ENCODE assay signal across 2 cellular contexts in the genomic region with DNA sequence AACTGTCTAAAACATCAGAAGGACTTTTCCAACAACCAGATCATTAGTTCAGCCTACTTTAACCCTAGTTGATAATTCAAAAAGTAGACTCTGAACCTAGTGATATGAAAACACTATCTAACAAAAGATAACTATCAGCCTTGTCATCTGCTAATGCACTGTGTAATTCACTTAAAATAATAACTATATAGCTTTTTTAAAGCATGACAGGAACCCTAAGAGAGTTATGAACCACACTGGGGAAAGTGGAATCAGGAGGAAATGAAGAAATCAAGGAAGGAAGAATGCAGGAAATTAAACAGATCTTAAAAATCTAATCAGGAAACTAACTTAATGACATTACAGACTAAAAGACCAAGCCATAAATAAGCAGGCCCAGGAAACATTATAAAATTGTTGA.
TF ChIP-seq lines count a peak whose summit lies in the region.

No MANE protein-coding gene starts in this region.

TF ChIP-seq in GM23338, 12 proteins besides CTCF, POLR2A, EP300 and RAD21 (continued from another document):
- TF ChIP-seq, protein P1, sequence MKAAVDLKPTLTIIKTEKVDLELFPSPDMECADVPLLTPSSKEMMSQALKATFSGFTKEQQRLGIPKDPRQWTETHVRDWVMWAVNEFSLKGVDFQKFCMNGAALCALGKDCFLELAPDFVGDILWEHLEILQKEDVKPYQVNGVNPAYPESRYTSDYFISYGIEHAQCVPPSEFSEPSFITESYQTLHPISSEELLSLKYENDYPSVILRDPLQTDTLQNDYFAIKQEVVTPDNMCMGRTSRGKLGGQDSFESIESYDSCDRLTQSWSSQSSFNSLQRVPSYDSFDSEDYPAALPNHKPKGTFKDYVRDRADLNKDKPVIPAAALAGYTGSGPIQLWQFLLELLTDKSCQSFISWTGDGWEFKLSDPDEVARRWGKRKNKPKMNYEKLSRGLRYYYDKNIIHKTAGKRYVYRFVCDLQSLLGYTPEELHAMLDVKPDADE (IDR thresholded peaks at IDR 0.05) = no peak
- no peak for TF ChIP-seq JUNB (IDR thresholded peaks at IDR 0.05; ENCODE audit: unreplicated experiment)
- TF ChIP-seq, protein P2, sequence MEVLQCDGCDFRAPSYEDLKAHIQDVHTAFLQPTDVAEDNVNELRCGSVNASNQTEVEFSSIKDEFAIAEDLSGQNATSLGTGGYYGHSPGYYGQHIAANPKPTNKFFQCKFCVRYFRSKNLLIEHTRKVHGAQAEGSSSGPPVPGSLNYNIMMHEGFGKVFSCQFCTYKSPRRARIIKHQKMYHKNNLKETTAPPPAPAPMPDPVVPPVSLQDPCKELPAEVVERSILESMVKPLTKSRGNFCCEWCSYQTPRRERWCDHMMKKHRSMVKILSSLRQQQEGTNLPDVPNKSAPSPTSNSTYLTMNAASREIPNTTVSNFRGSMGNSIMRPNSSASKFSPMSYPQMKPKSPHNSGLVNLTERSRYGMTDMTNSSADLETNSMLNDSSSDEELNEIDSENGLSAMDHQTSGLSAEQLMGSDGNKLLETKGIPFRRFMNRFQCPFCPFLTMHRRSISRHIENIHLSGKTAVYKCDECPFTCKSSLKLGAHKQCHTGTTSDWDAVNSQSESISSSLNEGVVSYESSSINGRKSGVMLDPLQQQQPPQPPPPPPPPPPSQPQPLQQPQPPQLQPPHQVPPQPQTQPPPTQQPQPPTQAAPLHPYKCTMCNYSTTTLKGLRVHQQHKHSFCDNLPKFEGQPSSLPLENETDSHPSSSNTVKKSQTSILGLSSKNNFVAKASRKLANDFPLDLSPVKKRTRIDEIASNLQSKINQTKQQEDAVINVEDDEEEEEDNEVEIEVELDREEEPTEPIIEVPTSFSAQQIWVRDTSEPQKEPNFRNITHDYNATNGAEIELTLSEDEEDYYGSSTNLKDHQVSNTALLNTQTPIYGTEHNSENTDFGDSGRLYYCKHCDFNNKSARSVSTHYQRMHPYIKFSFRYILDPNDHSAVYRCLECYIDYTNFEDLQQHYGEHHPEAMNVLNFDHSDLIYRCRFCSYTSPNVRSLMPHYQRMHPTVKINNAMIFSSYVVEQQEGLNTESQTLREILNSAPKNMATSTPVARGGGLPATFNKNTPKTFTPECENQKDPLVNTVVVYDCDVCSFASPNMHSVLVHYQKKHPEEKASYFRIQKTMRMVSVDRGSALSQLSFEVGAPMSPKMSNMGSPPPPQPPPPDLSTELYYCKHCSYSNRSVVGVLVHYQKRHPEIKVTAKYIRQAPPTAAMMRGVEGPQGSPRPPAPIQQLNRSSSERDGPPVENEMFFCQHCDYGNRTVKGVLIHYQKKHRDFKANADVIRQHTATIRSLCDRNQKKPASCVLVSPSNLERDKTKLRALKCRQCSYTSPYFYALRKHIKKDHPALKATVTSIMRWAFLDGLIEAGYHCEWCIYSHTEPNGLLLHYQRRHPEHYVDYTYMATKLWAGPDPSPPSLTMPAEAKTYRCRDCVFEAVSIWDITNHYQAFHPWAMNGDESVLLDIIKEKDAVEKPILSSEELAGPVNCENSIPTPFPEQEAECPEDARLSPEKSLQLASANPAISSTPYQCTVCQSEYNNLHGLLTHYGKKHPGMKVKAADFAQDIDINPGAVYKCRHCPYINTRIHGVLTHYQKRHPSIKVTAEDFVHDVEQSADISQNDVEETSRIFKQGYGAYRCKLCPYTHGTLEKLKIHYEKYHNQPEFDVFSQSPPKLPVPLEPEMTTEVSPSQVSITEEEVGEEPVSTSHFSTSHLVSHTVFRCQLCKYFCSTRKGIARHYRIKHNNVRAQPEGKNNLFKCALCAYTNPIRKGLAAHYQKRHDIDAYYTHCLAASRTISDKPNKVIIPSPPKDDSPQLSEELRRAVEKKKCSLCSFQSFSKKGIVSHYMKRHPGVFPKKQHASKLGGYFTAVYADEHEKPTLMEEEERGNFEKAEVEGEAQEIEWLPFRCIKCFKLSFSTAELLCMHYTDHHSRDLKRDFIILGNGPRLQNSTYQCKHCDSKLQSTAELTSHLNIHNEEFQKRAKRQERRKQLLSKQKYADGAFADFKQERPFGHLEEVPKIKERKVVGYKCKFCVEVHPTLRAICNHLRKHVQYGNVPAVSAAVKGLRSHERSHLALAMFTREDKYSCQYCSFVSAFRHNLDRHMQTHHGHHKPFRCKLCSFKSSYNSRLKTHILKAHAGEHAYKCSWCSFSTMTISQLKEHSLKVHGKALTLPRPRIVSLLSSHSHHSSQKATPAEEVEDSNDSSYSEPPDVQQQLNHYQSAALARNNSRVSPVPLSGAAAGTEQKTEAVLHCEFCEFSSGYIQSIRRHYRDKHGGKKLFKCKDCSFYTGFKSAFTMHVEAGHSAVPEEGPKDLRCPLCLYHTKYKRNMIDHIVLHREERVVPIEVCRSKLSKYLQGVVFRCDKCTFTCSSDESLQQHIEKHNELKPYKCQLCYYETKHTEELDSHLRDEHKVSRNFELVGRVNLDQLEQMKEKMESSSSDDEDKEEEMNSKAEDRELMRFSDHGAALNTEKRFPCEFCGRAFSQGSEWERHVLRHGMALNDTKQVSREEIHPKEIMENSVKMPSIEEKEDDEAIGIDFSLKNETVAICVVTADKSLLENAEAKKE (CRISPR knock-in tag; IDR thresholded peaks at IDR 0.05) = no peak

TF ChIP-seq in SK-N-SH treated with all-trans-retinoic acid at 6 μM for 48 hours, 23 proteins besides CTCF, POLR2A, EP300 and RAD21 (continued from another document):
- TF ChIP-seq, protein P3, sequence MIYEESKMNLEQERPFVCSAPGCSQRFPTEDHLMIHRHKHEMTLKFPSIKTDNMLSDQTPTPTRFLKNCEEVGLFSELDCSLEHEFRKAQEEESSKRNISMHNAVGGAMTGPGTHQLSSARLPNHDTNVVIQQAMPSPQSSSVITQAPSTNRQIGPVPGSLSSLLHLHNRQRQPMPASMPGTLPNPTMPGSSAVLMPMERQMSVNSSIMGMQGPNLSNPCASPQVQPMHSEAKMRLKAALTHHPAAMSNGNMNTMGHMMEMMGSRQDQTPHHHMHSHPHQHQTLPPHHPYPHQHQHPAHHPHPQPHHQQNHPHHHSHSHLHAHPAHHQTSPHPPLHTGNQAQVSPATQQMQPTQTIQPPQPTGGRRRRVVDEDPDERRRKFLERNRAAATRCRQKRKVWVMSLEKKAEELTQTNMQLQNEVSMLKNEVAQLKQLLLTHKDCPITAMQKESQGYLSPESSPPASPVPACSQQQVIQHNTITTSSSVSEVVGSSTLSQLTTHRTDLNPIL (CRISPR knock-in tag; IDR thresholded peaks at IDR 0.05; ENCODE audit: low read depth) = peak; percentile 73; the same call in 1 of the 2 replicates
- TF ChIP-seq, protein P4, sequence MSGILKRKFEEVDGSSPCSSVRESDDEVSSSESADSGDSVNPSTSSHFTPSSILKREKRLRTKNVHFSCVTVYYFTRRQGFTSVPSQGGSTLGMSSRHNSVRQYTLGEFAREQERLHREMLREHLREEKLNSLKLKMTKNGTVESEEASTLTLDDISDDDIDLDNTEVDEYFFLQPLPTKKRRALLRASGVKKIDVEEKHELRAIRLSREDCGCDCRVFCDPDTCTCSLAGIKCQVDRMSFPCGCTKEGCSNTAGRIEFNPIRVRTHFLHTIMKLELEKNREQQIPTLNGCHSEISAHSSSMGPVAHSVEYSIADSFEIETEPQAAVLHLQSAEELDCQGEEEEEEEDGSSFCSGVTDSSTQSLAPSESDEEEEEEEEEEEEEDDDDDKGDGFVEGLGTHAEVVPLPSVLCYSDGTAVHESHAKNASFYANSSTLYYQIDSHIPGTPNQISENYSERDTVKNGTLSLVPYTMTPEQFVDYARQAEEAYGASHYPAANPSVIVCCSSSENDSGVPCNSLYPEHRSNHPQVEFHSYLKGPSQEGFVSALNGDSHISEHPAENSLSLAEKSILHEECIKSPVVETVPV (CRISPR knock-in tag; IDR thresholded peaks at IDR 0.05) = 0 out of 2 replicates have a peak, but pooled peaks have one; percentile 67
- TF ChIP-seq ZNF70 (CRISPR knock-in tag; IDR thresholded peaks at IDR 0.05) = no peak
- TF ChIP-seq ZNF565 (CRISPR knock-in tag; conservative IDR thresholded peaks at IDR 0.05; ENCODE audit: low read depth) = no peak
- TF ChIP-seq SNAI2 (CRISPR knock-in tag; IDR thresholded peaks at IDR 0.05) = 0 out of 2 replicates have a peak, but pooled peaks have one; percentile 28
- peak; percentile 69; the same call in 1 of the 2 replicates for TF ChIP-seq ZC3H10 (CRISPR knock-in tag; IDR thresholded peaks at IDR 0.05)
- TF ChIP-seq TCF4 (CRISPR knock-in tag; IDR thresholded peaks at IDR 0.05; ENCODE audit: borderline replicate concordance) = peak; percentile 72
- TF ChIP-seq ZFP30 (CRISPR knock-in tag; IDR thresholded peaks at IDR 0.05) = no peak
- TF ChIP-seq OSR1 (CRISPR knock-in tag; IDR thresholded peaks at IDR 0.05) = no peak
- TF ChIP-seq TOX (CRISPR knock-in tag; IDR thresholded peaks at IDR 0.05; ENCODE audit: borderline replicate concordance) = no peak
- no peak for TF ChIP-seq ARNTL (CRISPR knock-in tag; IDR thresholded peaks at IDR 0.05; ENCODE audit: borderline replicate concordance, low read depth)
- no peak for TF ChIP-seq CSDC2 (CRISPR knock-in tag; IDR thresholded peaks at IDR 0.05)
- TF ChIP-seq, protein P5, sequence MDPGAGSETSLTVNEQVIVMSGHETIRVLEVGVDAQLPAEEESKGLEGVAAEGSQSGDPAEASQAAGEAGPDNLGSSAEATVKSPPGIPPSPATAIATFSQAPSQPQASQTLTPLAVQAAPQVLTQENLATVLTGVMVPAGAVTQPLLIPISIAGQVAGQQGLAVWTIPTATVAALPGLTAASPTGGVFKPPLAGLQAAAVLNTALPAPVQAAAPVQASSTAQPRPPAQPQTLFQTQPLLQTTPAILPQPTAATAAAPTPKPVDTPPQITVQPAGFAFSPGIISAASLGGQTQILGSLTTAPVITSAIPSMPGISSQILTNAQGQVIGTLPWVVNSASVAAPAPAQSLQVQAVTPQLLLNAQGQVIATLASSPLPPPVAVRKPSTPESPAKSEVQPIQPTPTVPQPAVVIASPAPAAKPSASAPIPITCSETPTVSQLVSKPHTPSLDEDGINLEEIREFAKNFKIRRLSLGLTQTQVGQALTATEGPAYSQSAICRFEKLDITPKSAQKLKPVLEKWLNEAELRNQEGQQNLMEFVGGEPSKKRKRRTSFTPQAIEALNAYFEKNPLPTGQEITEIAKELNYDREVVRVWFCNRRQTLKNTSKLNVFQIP (CRISPR knock-in tag; IDR thresholded peaks at IDR 0.05; ENCODE audit: borderline replicate concordance, low read depth) = no peak
- TF ChIP-seq ISL1 (CRISPR knock-in tag; IDR thresholded peaks at IDR 0.05) = peak; percentile 99
- TF ChIP-seq, protein P6, sequence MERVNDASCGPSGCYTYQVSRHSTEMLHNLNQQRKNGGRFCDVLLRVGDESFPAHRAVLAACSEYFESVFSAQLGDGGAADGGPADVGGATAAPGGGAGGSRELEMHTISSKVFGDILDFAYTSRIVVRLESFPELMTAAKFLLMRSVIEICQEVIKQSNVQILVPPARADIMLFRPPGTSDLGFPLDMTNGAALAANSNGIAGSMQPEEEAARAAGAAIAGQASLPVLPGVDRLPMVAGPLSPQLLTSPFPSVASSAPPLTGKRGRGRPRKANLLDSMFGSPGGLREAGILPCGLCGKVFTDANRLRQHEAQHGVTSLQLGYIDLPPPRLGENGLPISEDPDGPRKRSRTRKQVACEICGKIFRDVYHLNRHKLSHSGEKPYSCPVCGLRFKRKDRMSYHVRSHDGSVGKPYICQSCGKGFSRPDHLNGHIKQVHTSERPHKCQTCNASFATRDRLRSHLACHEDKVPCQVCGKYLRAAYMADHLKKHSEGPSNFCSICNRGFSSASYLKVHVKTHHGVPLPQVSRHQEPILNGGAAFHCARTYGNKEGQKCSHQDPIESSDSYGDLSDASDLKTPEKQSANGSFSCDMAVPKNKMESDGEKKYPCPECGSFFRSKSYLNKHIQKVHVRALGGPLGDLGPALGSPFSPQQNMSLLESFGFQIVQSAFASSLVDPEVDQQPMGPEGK (CRISPR knock-in tag; IDR thresholded peaks at IDR 0.05; ENCODE audit: borderline replicate concordance) = peak; percentile 47; the same call in 1 of the 2 replicates
- TF ChIP-seq BACH2 (CRISPR knock-in tag; IDR thresholded peaks at IDR 0.05; ENCODE audit: borderline replicate concordance) = no peak
- TF ChIP-seq ZNF8 (CRISPR knock-in tag; IDR thresholded peaks at IDR 0.05) = 0 out of 2 replicates have a peak, but pooled peaks have one; percentile 27
